ENCODE assay signal across 9 cellular contexts in genomic region chr4:6781561-6781960, GRCh38. TPM values are rescaled to one million over a fixed set of nuclear protein-coding genes. Genes with fewer than 3 reads are reported as not detected.
A peak's percentile ranks its signal among the peaks of the same experiment; 100 is the strongest.
DNase-seq lines count a peak whose midpoint lies in the region; ATAC-seq, FAIRE-seq and TF ChIP-seq lines count a peak whose summit lies in the region.
"Had no signal": no experiment of that assay in that cellular context is flagged by ENCODE, and none has a peak within 500 bp of the region (broad histone marks: within the 10 kb centered on the region; RNA-seq: fewer than 3 reads in every experiment).

No MANE protein-coding gene starts in this region.

- no peaks in the 10 kb centered on the region for H3K9me3 ChIP-seq in A549

- POLR2A ChIA-PET in A549 (lab: Yijun Ruan, JAX), result interaction anchor here (0.6 kb wide), 1 partner anchor 41 kb away, joined by 3 read pairs; no protein-coding TSS in a partner anchor

- FAIRE-seq in A549 (lab: Jason Lieb, UNC), result no peak
- FAIRE-seq in bronchial epithelial cell (lab: Jason Lieb, UNC), result peak; percentile 91
- no peak for FAIRE-seq in D721Med (lab: Jason Lieb, UNC)

- H3K27me3 ChIP-seq in bronchial epithelial cell (ENCODE audit: control insufficient read depth, insufficient read depth, low read length), result no peaks in the 10 kb centered on the region

- H3K9me3 Mint-ChIP-seq in naive B cell, result no peaks in the 10 kb centered on the region

- ATAC-seq in A549 (no peak), naive B cell (ENCODE audit: low read depth in 2 of 2) (no peak), HG03108 (IDR thresholded peaks at IDR 0.05; ENCODE audit: unreplicated experiment) (no peak), GM19395 (IDR thresholded peaks at IDR 0.05; ENCODE audit: unreplicated experiment) (no peak)

- H3K4me1 ChIP-seq in A549, result peaks cover 36% of the 10 kb centered on the region

- no peak for DNase-seq in A549 (ENCODE audit: low read depth in 1 of 2, low spot score in 1 of 2)
- peak; percentile 24 for DNase-seq in HT-29 (ENCODE audit: low spot score)
- no peak for DNase-seq in bronchial epithelial cell (ENCODE audit: low read depth)
- peak; percentile 15 for DNase-seq in naive B cell
- no peak for DNase-seq in D721Med (ENCODE audit: insufficient read length, low spot score)
- DNase-seq in HUDEP-2 (lab: John Stamatoyannopoulos, UW; ENCODE audit: unreplicated experiment in 76 of 76), result no peak
- DNase-seq: erythroblast had no signal

- H3K4me2 ChIP-seq in A549, result peak overlapping the region; percentile 94

- H3K27me3 Mint-ChIP-seq in naive B cell, result peaks cover 0 to 7% (median 6%) of the 10 kb centered on the region in 3 donors

- CTCF ChIA-PET in A549 (lab: Yijun Ruan, JAX), result interaction anchor here (0.5 to 3.5 kb wide), 6 partner anchors 11 to 118 kb away, joined by 3 to 14 read pairs (median 4); no protein-coding TSS in a partner anchor

- H3K4me1 Mint-ChIP-seq in naive B cell, result peaks cover 24 to 34% (median 30%) of the 10 kb centered on the region in 3 donors

- TF ChIP-seq CTCF in A549 (IDR thresholded peaks at IDR 0.05) (no peak), bronchial epithelial cell (IDR thresholded peaks at IDR 0.05; ENCODE audit: insufficient read depth, low read length, severe bottlenecking) (no peak), D721Med (IDR thresholded peaks at IDR 0.05; ENCODE audit: insufficient read depth, missing control alignments) (no peak)

- TF ChIP-seq EP300 in A549 (IDR thresholded peaks at IDR 0.05), result no peak

- peak overlapping the region; percentile 99 to 100 for H3K27ac ChIP-seq in A549

- peak overlapping the region; percentile 36 to 89 (median 80) for H3K27ac Mint-ChIP-seq in naive B cell

- H3K36me3 Mint-ChIP-seq in naive B cell, result no peaks in the 10 kb centered on the region

- H3K4me3 ChIP-seq in A549 (peak overlapping the region; percentile 91), bronchial epithelial cell (ENCODE audit: low read depth, low read length) (no peak overlapping the region)

- peak overlapping the region; percentile 74 to 90 (median 84) for H3K4me3 Mint-ChIP-seq in naive B cell

- WGBS in A549 (ENCODE audit: missing lambda C conversion rate), result 71% methylated on average over 6 of the region's 6 CpGs

- no peak for TF ChIP-seq POLR2A in A549 (IDR thresholded peaks at IDR 0.05; ENCODE audit: low read length)

- H3K36me3 ChIP-seq in bronchial epithelial cell (ENCODE audit: control insufficient read depth, insufficient read depth, low read length), result peaks cover 1% of the 10 kb centered on the region

- TF ChIP-seq RAD21 in A549 (conservative IDR thresholded peaks at IDR 0.05 in 1 of 2, IDR thresholded peaks at IDR 0.05 in 1 of 2), result no peak

TF ChIP-seq in A549, 52 proteins besides CTCF, POLR2A, EP300 and RAD21:
- TF ChIP-seq MAZ (IDR thresholded peaks at IDR 0.05; ENCODE audit: borderline replicate concordance, low read depth, low read length) (no peak), ZNF302 (CRISPR knock-in tag; IDR thresholded peaks at IDR 0.05) (no peak), HEYL (CRISPR knock-in tag; IDR thresholded peaks at IDR 0.05) (no peak), CBX2 (IDR thresholded peaks at IDR 0.05; ENCODE audit: borderline replicate concordance, low read depth) (no peak), BHLHE40 (IDR thresholded peaks at IDR 0.05; ENCODE audit: low read depth, low read length) (no peak), FOSL2 (IDR thresholded peaks at IDR 0.05) (no peak), FOSL2 (CRISPR knock-in tag; IDR thresholded peaks at IDR 0.05) (no peak)
- TF ChIP-seq, protein P1, sequence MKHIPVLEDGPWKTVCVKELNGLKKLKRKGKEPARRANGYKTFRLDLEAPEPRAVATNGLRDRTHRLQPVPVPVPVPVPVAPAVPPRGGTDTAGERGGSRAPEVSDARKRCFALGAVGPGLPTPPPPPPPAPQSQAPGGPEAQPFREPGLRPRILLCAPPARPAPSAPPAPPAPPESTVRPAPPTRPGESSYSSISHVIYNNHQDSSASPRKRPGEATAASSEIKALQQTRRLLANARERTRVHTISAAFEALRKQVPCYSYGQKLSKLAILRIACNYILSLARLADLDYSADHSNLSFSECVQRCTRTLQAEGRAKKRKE (CRISPR knock-in tag; IDR thresholded peaks at IDR 0.05; ENCODE audit: low read depth), result no peak

RNA-seq across cellular contexts. Expression of gene KIAA0232, which starts 1.0 kb away (rescaled TPM):
- polyA plus RNA-seq in A549 (2011; rRNA removed) (21.5 and 25.2 TPM in 2 replicates), A549 (2017; fragmentation: RNase III; extraction: RNeasy Plus Mini Kit Qiagen cat#74134 plus additional on column Dnase treatment) (9.3 to 10.6 TPM (median 10.5 TPM) in 3 replicates), naive B cell (ENCODE audit: low read depth in 6 of 6) (10 to 100 TPM in 2 of 6 donors, 1 to 10 TPM in 3, not detected in 1; 5.8 to 14.6 (median 8.3) TPM)
- 2.8 and 4.4 TPM in 2 replicates for polyA plus RNA-seq in A549 (2012; cell fraction: cytosol; rRNA removed)
- polyA plus RNA-seq in A549 (2012; cell fraction: nucleus; rRNA removed), result 3.7 and 5.2 TPM in 2 replicates
- 15.6 and 22.7 TPM in 2 replicates for polyA minus RNA-seq in A549 (2011; rRNA and poly(A)+ RNA removed)
- 5.7 and 6.0 TPM in 2 replicates for total RNA-seq in HT-29 (2014; rRNA removed; shearing (Covaris generic))
- 20.5 and 28.0 TPM in 2 replicates for total RNA-seq in bronchial epithelial cell

Comparison
In these comparisons a context has a peak if more than half of its experiments do, and no peak if none do; other contexts are left out.
1. DNase-seq: peak in HT-29 (single experiment) and naive B cell (single experiment); none in A549 (0 of 2), bronchial epithelial cell (single experiment), D721Med (single experiment) and HUDEP-2 (0 of 76).